ENCODE assay signal across 8 cellular contexts in genomic region chr17:59565171-59565958, GRCh38. TPM values are rescaled to one million over a fixed set of nuclear protein-coding genes. Genes with fewer than 3 reads are reported as not detected.
DNase-seq lines count a peak whose midpoint lies in the region; ATAC-seq and TF ChIP-seq lines count a peak whose summit lies in the region.

DHX40 (plus strand) TSS chr17:59565610; CDS start chr17:59565672, 62 bp downstream.

- H2BK5ac ChIP-seq in IMR-90 (ENCODE audit: low read depth, low read length, poor library complexity, severe bottlenecking), result peak within 1 kb of the TSS; percentile 52

- ATAC-seq in GM21423 (IDR thresholded peaks at IDR 0.05; ENCODE audit: unreplicated experiment), result peak; percentile 81
- peak; percentile 97 for ATAC-seq in IMR-90 (ENCODE audit: low read depth)

- no peak within 1 kb of the TSS for H3K56ac ChIP-seq in IMR-90 (ENCODE audit: extremely low read depth, insufficient read depth, low read length)

- 0 out of 2 replicates have a peak, but pooled peaks cover 2% of the 10 kb centered on the region for H3K9me1 ChIP-seq in IMR-90 (ENCODE audit: insufficient read depth, low read length)

- H3K9ac ChIP-seq in IMR-90 (ENCODE audit: low read depth, low read length), result peak within 1 kb of the TSS; percentile 65

- peak within 1 kb of the TSS; percentile 41; the same call in 1 of the 2 replicates for H2BK20ac ChIP-seq in IMR-90 (ENCODE audit: low read depth, low read length)

- peak within 1 kb of the TSS; percentile 73 for H3K4me2 ChIP-seq in IMR-90 (ENCODE audit: low read depth, low read length)
- peak within 1 kb of the TSS; percentile 68 for H3K4me2 ChIP-seq in OCI-LY7 (ENCODE audit: low read length)

- in situ Hi-C loops in IMR-90 (cut with MboI; ENCODE audit: low sequenced_read_pairs), result no loop called here

- H3K36me3 ChIP-seq in IMR-90 (ENCODE audit: control insufficient read depth, insufficient read depth, low read length), result no peaks in the 10 kb centered on the region
- H3K36me3 ChIP-seq in OCI-LY7 (ENCODE audit: insufficient read depth, low read length), result peaks cover 1% of the 10 kb centered on the region; the same call in 1 of the 2 replicates

- peak; percentile 75 for TF ChIP-seq POLR2A in IMR-90 (IDR thresholded peaks at IDR 0.05; ENCODE audit: low read depth, low read length)

- CTCF ChIA-PET in IMR-90 (lab: Yijun Ruan, JAX) (interaction anchor here (1.1 kb wide), 1 partner anchor 255 kb away, joined by 3 read pairs; no protein-coding TSS in a partner anchor), OCI-LY7 (lab: Charles Lee; ENCODE audit: unreplicated experiment) (no interaction called here)

- WGBS in IMR-90 (ENCODE audit: extremely low coverage in 2 of 2, insufficient read length in 1 of 2), 2 experiments, result 14% methylated on average over 40 of the region's 62 CpGs; no CpG with 5 or more reads in 1 of the 2 experiments

- H3K4me3 ChIP-seq in IMR-90 (ENCODE audit: insufficient read depth, low read depth, low read length) (peak within 1 kb of the TSS; percentile 91), OCI-LY7 (ENCODE audit: low read depth, low read length, poor library complexity, severe bottlenecking) (peak within 1 kb of the TSS; percentile 94)

- dilution Hi-C loops in IMR-90 (cut with HindIII; ENCODE audit: low sequenced_read_pairs, unreplicated experiment), result no loop called here

- peak within 1 kb of the TSS; percentile 41 for H2AK5ac ChIP-seq in IMR-90 (ENCODE audit: low read depth, low read length)

- BruUV-seq in IMR-90 (replicated peaks; lab: Mats Ljungman, UMichigan) (no TSS peak), OCI-LY7 (replicated peaks; lab: Mats Ljungman, UMichigan) (no TSS peak)

- peak within 1 kb of the TSS; percentile 56 for H2BK120ac ChIP-seq in IMR-90 (ENCODE audit: low read depth, low read length)

- no peaks in the 10 kb centered on the region for H3K9me2 ChIP-seq in OCI-LY7 (ENCODE audit: insufficient read depth, low read length)

- peaks cover 6 to 26% of the 10 kb centered on the region in 2 experiments; a peak in 3 of 4 replicates for H3K79me1 ChIP-seq in IMR-90 (ENCODE audit: low read depth in 1 of 2, low read length in 2 of 2)

- H4K8ac ChIP-seq in IMR-90 (ENCODE audit: low read depth in 2 of 2, low read length in 2 of 2), result peak within 1 kb of the TSS; percentile 91 to 95

- H3K79me2 ChIP-seq in OCI-LY7 (ENCODE audit: insufficient read depth, low read depth, low read length), result peaks cover 17% of the 10 kb centered on the region

- H4K20me1 ChIP-seq in IMR-90 (ENCODE audit: insufficient read depth, low read length) (no peaks in the 10 kb centered on the region), OCI-LY7 (ENCODE audit: insufficient read depth, low read length) (no peaks in the 10 kb centered on the region)

- peak; percentile 96 for DNase-seq in COLO829 (ENCODE audit: low spot score)
- DNase-seq in IMR-90, result peak; percentile 96
- peak; percentile 96 for DNase-seq in OCI-LY7 (ENCODE audit: low spot score)
- DNase-seq in activated T-cell treated with anti-CD3 and anti-CD28 coated beads for 1 hour (ENCODE audit: low read depth), result peak; percentile 89
- peak; percentile 83 for DNase-seq in epidermal melanocyte (ENCODE audit: insufficient read length, low spot score)
- DNase-seq in middle frontal gyrus (ENCODE audit: extremely low spot score, low spot score), result peak; percentile 76
- DNase-seq in stimulated activated CD8-positive, alpha-beta memory T cell treated with anti-CD3 and anti-CD28 coated beads, Interleukin-2, amount 100 ng/mL, for 1 hour (ENCODE audit: low read depth in 2 of 2), result peak; percentile 90 to 93

- H4K91ac ChIP-seq in IMR-90 (ENCODE audit: insufficient read depth, low read depth, low read length), result peak within 1 kb of the TSS; percentile 43; the same call in 1 of the 2 replicates

- H3K27me3 ChIP-seq in IMR-90 (ENCODE audit: control insufficient read depth, insufficient read depth, low read length), result no peaks in the 10 kb centered on the region

- no peaks in the 10 kb centered on the region for H3K9me3 ChIP-seq in IMR-90 (ENCODE audit: control insufficient read depth, insufficient read depth, low read length)
- H3K9me3 ChIP-seq in OCI-LY7 (ENCODE audit: low read length), result peaks cover 7% of the 10 kb centered on the region; the same call in 1 of the 2 replicates

- TF ChIP-seq RAD21 in IMR-90 (IDR thresholded peaks at IDR 0.05; ENCODE audit: low read length), result no peak

- 0 out of 2 replicates have a peak, but pooled peaks cover 2% of the 10 kb centered on the region for H3K4me1 ChIP-seq in IMR-90 (ENCODE audit: control insufficient read depth, insufficient read depth, low read length)
- H3K4me1 ChIP-seq in OCI-LY7 (ENCODE audit: insufficient read depth, low read length, poor library complexity, severe bottlenecking), result peaks cover 14% of the 10 kb centered on the region

- peak within 1 kb of the TSS; percentile 67; the same call in 1 of the 3 replicates for H2BK15ac ChIP-seq in IMR-90 (ENCODE audit: low read depth, low read length)

- POLR2A ChIA-PET in IMR-90 (lab: Charles Lee; ENCODE audit: unreplicated experiment), result interaction anchor here (0.6 kb wide), 1 partner anchor 278 kb away, joined by 3 read pairs; no protein-coding TSS in a partner anchor
- POLR2A ChIA-PET in OCI-LY7 (lab: Charles Lee), result interaction anchor here (0.6 to 1.1 kb wide), 5 partner anchors 117 to 1033 kb away, joined by 3 to 9 read pairs (median 3); no protein-coding TSS in a partner anchor

- intact Hi-C loops in IMR-90 (cut with micrococcal nuclease), result no loop called here
- intact Hi-C loops in OCI-LY7 (cut with micrococcal nuclease; ENCODE audit: unreplicated experiment), result loop anchor here (1.0 kb wide), 1 partner anchor 54 kb away; the partner anchor contains the start of gene CLTC

- peak within 1 kb of the TSS; percentile 65 for H3K14ac ChIP-seq in IMR-90 (replicated peaks; ENCODE audit: low read depth, low read length)

- H3K27ac ChIP-seq in IMR-90 (ENCODE audit: insufficient read depth, low read length) (peak within 1 kb of the TSS; percentile 62), OCI-LY7 (ENCODE audit: low read depth, low read length, poor library complexity, severe bottlenecking) (peak within 1 kb of the TSS; percentile 33)

- H2AFZ ChIP-seq in IMR-90 (replicated peaks; ENCODE audit: low read length, poor library complexity), result peak within 1 kb of the TSS; percentile 100
- peak within 1 kb of the TSS; percentile 94 for H2AFZ ChIP-seq in OCI-LY7 (ENCODE audit: low read length)

- H3K23ac ChIP-seq in IMR-90 (ENCODE audit: low read depth, low read length), result no peak within 1 kb of the TSS; the same call in 1 of the 2 replicates

- H3K18ac ChIP-seq in IMR-90 (ENCODE audit: low read depth, low read length), result no peak within 1 kb of the TSS

- TF ChIP-seq CTCF in IMR-90 (conservative IDR thresholded peaks at IDR 0.05; ENCODE audit: low read depth, low read length), result no peak
- TF ChIP-seq CTCF in OCI-LY7 (conservative IDR thresholded peaks at IDR 0.05; ENCODE audit: low read length), result no peak

- H4K5ac ChIP-seq in IMR-90 (ENCODE audit: low read depth, low read length), result peak within 1 kb of the TSS; percentile 59

- peak within 1 kb of the TSS; percentile 84 for H2AK9ac ChIP-seq in IMR-90 (replicated peaks; ENCODE audit: low read depth, low read length, poor library complexity)

- peak within 1 kb of the TSS; percentile 90 for H3K4ac ChIP-seq in IMR-90 (ENCODE audit: low read depth, low read length)

TF ChIP-seq in IMR-90, 13 proteins besides CTCF, POLR2A, EP300 and RAD21:
- TF ChIP-seq RFX5 (IDR thresholded peaks at IDR 0.05; ENCODE audit: low read depth, low read length), result no peak
- peak; percentile 77 for TF ChIP-seq RCOR1 (IDR thresholded peaks at IDR 0.05; ENCODE audit: insufficient replicate concordance, low read length)
- no peak for TF ChIP-seq ELK1 (IDR thresholded peaks at IDR 0.05; ENCODE audit: borderline replicate concordance, low read depth, low read length)
- no peak for TF ChIP-seq SMC3 (IDR thresholded peaks at IDR 0.05; ENCODE audit: low read depth, low read length)
- TF ChIP-seq MAFK (IDR thresholded peaks at IDR 0.05; ENCODE audit: low read depth, low read length), result no peak
- TF ChIP-seq MXI1 (IDR thresholded peaks at IDR 0.05; ENCODE audit: borderline replicate concordance, low read depth, low read length), result peak; percentile 91; the same call in 1 of the 2 replicates
- TF ChIP-seq USF2 (IDR thresholded peaks at IDR 0.05; ENCODE audit: low read depth, low read length), result peak; percentile 54; the same call in 1 of the 2 replicates
- TF ChIP-seq CHD1 (IDR thresholded peaks at IDR 0.05; ENCODE audit: low read depth, low read length), result no peak
- peak; percentile 100 for TF ChIP-seq MAZ (IDR thresholded peaks at IDR 0.05; ENCODE audit: borderline replicate concordance, low read depth, low read length)
- peak; percentile 84 for TF ChIP-seq BHLHE40 (IDR thresholded peaks at IDR 0.05; ENCODE audit: low read depth, low read length)
- TF ChIP-seq NFE2L2 (IDR thresholded peaks at IDR 0.05; ENCODE audit: low read depth, low read length), result peak; percentile 11; the same call in 1 of the 2 replicates
- no peak for TF ChIP-seq CEBPB (IDR thresholded peaks at IDR 0.05; ENCODE audit: low read depth, low read length)
- no peak for TF ChIP-seq FOS (IDR thresholded peaks at IDR 0.05; ENCODE audit: low read depth, low read length)
TF ChIP-seq in IMR-90: peak in this region for 6.

RNA-seq across cellular contexts. Expression of gene DHX40, which starts in this region (rescaled TPM):
- 44.4 and 54.2 TPM in 2 replicates for total RNA-seq in IMR-90 (2012; rRNA removed)
- polyA plus RNA-seq in IMR-90 (2012; rRNA removed), result 13.2 and 17.4 TPM in 2 replicates
- polyA plus RNA-seq in IMR-90 (2012; cell fraction: cytosol; rRNA removed), result 2.7 and 3.5 TPM in 2 replicates
- 1.5 and 13.8 TPM in 2 replicates for polyA plus RNA-seq in IMR-90 (2012; cell fraction: nucleus; rRNA removed; ENCODE audit: low replicate concordance)
- total RNA-seq in OCI-LY7 (2014; rRNA removed; shearing (Covaris generic)), result 28.6 and 31.4 TPM in 2 replicates
- total RNA-seq in OCI-LY7 (2022), result 32.8 and 33.2 TPM in 2 replicates

Comparison
In these comparisons a context has a peak if more than half of its experiments do, and no peak if none do; other contexts are left out.
1. Peak in every context shown above with its lines: DNase-seq, ATAC-seq, H3K4me3 ChIP-seq and H3K27ac ChIP-seq.